In the genomic region with DNA sequence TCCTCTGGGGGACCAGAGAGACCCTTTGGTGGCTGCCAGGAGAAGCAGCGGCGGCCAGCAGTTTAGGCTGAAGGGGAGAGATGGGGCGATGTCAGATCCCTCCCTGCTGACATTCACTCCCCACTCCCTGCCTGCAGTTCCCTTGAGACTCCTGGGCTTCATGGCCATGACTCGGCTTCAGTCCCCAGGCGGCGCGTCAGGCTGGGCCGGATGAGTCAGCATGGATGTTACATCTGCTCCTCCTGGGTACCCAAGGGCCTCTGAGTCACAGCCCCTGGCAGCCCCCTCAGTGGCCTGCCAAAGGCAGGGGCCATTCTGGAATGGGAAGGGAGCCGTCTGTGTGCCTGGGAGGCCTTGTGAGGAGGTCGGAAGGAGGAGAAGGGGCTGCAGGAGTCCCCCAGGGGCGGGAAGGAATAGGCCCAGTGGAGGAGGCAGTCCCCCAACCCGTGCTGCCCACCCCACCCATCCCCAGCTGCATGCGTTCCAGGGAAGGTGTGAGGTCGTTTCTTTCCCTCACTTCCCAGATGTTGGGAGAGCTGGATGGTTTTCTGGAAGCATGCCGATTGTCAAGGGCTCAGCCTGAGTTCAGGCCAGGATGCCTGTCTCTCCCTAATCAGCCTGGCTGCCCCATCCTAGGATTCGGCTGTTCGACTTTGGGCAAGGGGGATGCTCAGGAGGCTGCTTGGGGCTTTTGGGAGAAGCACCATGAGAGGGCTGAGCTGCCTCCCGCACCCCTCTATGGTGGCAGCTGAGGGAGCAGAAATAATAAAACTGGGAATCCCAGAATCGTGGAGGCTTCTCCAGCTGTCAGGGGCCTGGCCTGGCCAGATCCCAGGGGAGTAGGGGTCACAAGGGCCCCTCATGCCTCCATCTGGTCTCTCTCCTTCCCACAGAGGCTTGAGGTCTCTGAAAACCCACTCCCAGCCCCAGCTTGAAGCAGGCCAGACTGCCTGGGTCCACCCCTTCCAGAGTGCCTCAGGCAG, we compare ENCODE assay signal across 9 cellular contexts. TPM values are rescaled to one million over a fixed set of nuclear protein-coding genes. Genes with fewer than 3 reads are reported as not detected.
DNase-seq lines count a peak whose midpoint lies in the region; ATAC-seq and TF ChIP-seq lines count a peak whose summit lies in the region.
"Had no signal": no experiment of that assay in that cellular context is flagged by ENCODE, and none has a peak within 500 bp of the region (broad histone marks: within the 10 kb centered on the region; RNA-seq: fewer than 3 reads in every experiment).

No MANE protein-coding gene starts in this region.

- H3K36me3 Mint-ChIP-seq in CD8-positive, alpha-beta memory T cell: no peaks in the 10 kb centered on the region

- 0 out of 2 replicates have a peak, but pooled peaks cover 5% of the 10 kb centered on the region for H3F3A ChIP-seq in GM23248 (ENCODE audit: insufficient read depth)

- no peaks in the 10 kb centered on the region for H3K9me3 Mint-ChIP-seq in CD8-positive, alpha-beta memory T cell

- intact Hi-C loops in ovary (cut with DNase I): no loop called here
- intact Hi-C loops in body of pancreas (cut with DNase I): no loop called here

- H3K27ac Mint-ChIP-seq in CD8-positive, alpha-beta memory T cell: no peak overlapping the region

- no peak overlapping the region for H3K27ac ChIP-seq in GM23248
- H3K27ac ChIP-seq in ovary: no peak overlapping the region
- no peak overlapping the region for H3K27ac ChIP-seq in CD8-positive, alpha-beta memory T cell (ENCODE audit: low read depth, low read length)
- no peak overlapping the region for H3K27ac ChIP-seq in body of pancreas
- H3K27ac ChIP-seq: transverse colon had no signal

- TF ChIP-seq CTCF in ovary (IDR thresholded peaks at IDR 0.05) (no peak), body of pancreas (IDR thresholded peaks at IDR 0.05) (no peak)

- peaks cover 3% of the 10 kb centered on the region; the same call in 1 of the 2 replicates for H3K4me1 ChIP-seq in GM23248 (ENCODE audit: insufficient read depth)
- peaks cover 2% of the 10 kb centered on the region for H3K4me1 ChIP-seq in ovary (ENCODE audit: insufficient read depth)
- no peaks in the 10 kb centered on the region for H3K4me1 ChIP-seq in CD8-positive, alpha-beta memory T cell (ENCODE audit: insufficient read depth, low read length)
- no peaks in the 10 kb centered on the region for H3K4me1 ChIP-seq in body of pancreas
- H3K4me1 ChIP-seq: transverse colon had no signal

- H3K27me3 Mint-ChIP-seq in CD8-positive, alpha-beta memory T cell: peaks cover 16 to 39% of the 10 kb centered on the region in 2 donors

- DNase-seq in GM23248: peak; percentile 98
- peak; percentile 92 for DNase-seq in NCI-H2171 (lab: John Stamatoyannopoulos, UW)
- peak; percentile 58 for DNase-seq in dermis blood vessel endothelial cell
- peak in 3 of 5 donors; percentile 30 to 47 (median 44) for DNase-seq in ovary
- DNase-seq in CD8-positive, alpha-beta memory T cell: no peak
- DNase-seq in NCI-H146 (lab: John Stamatoyannopoulos, UW): no peak
- DNase-seq in NCI-H2196 (lab: John Stamatoyannopoulos, UW; ENCODE audit: unreplicated experiment): no peak
- DNase-seq in body of pancreas: no peak
- DNase-seq: transverse colon had no signal

- H3K4me3 Mint-ChIP-seq in CD8-positive, alpha-beta memory T cell: no peak overlapping the region

- H3K4me3 ChIP-seq in GM23248 (no peak overlapping the region), ovary (no peak overlapping the region), body of pancreas (no peak overlapping the region)
- no peak overlapping the region for H3K4me3 ChIP-seq in CD8-positive, alpha-beta memory T cell (ENCODE audit: low read length)
- H3K4me3 ChIP-seq: transverse colon had no signal

- no peak for TF ChIP-seq EP300 in ovary (IDR thresholded peaks at IDR 0.05)

- TF ChIP-seq POLR2A in ovary (IDR thresholded peaks at IDR 0.05): no peak
- TF ChIP-seq POLR2A in body of pancreas (IDR thresholded peaks at IDR 0.05): no peak

- no peak overlapping the region for H3K9ac ChIP-seq in GM23248

- H3K4me1 Mint-ChIP-seq in CD8-positive, alpha-beta memory T cell: no peaks in the 10 kb centered on the region

- no peaks in the 10 kb centered on the region for H3K79me2 ChIP-seq in GM23248 (ENCODE audit: insufficient read depth)

- WGBS in GM23248 (ENCODE audit: low coverage in 1 of 2, low lambda C conversion rate in 2 of 2, missing lambda C conversion rate in 2 of 2), 2 experiments: 21 to 23% methylated on average over 19 of the region's 19 CpGs
- 29 to 42% (median 38%) methylated on average over 19 of the region's 19 CpGs for WGBS in ovary, 3 donors
- 48 to 61% methylated on average over 13 to 19 of the region's 19 CpGs for WGBS in body of pancreas, 2 donors

- H3K36me3 ChIP-seq in GM23248 (ENCODE audit: low read depth) (no peaks in the 10 kb centered on the region), ovary (no peaks in the 10 kb centered on the region), body of pancreas (replicated peaks in 1 of 2; ENCODE audit: insufficient read depth in 1 of 2, low read depth in 2 of 2) (no peaks in the 10 kb centered on the region)
- no peaks in the 10 kb centered on the region for H3K36me3 ChIP-seq in CD8-positive, alpha-beta memory T cell (ENCODE audit: insufficient read depth, low read length)
- H3K36me3 ChIP-seq: transverse colon had no signal

- no peak overlapping the region for H3K4me2 ChIP-seq in GM23248 (ENCODE audit: unreplicated experiment)

- in situ Hi-C loops in GM23248 (cut with MboI): no loop called here

- POLR2A ChIA-PET in CD8-positive, alpha-beta memory T cell (lab: Charles Lee): no interaction called here

- CTCF ChIA-PET in CD8-positive, alpha-beta memory T cell (lab: Charles Lee): no interaction called here

- H3K9me2 ChIP-seq in GM23248 (ENCODE audit: insufficient read depth): no peaks in the 10 kb centered on the region

- H3K9me3 ChIP-seq in GM23248 (ENCODE audit: low read depth) (no peaks in the 10 kb centered on the region), ovary (no peaks in the 10 kb centered on the region), body of pancreas (no peaks in the 10 kb centered on the region)
- H3K9me3 ChIP-seq in CD8-positive, alpha-beta memory T cell (ENCODE audit: low read length): no peaks in the 10 kb centered on the region
- H3K9me3 ChIP-seq: transverse colon had no signal

- no peaks in the 10 kb centered on the region for H4K20me1 ChIP-seq in GM23248 (ENCODE audit: insufficient read depth)

- H3K27me3 ChIP-seq in GM23248 (replicated peaks; ENCODE audit: insufficient read depth) (no peaks in the 10 kb centered on the region), ovary (no peaks in the 10 kb centered on the region), body of pancreas (no peaks in the 10 kb centered on the region)
- no peaks in the 10 kb centered on the region for H3K27me3 ChIP-seq in CD8-positive, alpha-beta memory T cell (ENCODE audit: insufficient read depth, low read length, poor library complexity, severe bottlenecking)

- H2AFZ ChIP-seq in GM23248: no peak overlapping the region

- no peak for ATAC-seq in body of pancreas

RNA-seq across cellular contexts. Expression of a gene that starts 9.7 kb away (rescaled TPM):
- total RNA-seq in GM23248 (2014; rRNA removed; shearing (Covaris generic)): 0.11 TPM in 1 of 2 replicates, not detected in the other
- polyA plus RNA-seq in GM23248 (2016; fragmentation: Nextera tagmentation; extraction: Ambion mirVana) (0.09 TPM in 1 of 2 replicates, not detected in the other), ovary (1 to 10 TPM in 1 of 2 donors, under 1 TPM in 1; 0.83 to 1.8 TPM)
- total RNA-seq in dermis blood vessel endothelial cell (0.05 TPM in 1 of 2 replicates, not detected in the other), ovary (1 to 10 TPM; 1.5 to 5.6 (median 2.7) TPM), body of pancreas (under 1 TPM; 0.26 to 0.66 TPM)
- under 1 TPM; 0.20 to 0.33 TPM for total RNA-seq in CD8-positive, alpha-beta memory T cell
- polyA plus RNA-seq in CD8-positive, alpha-beta memory T cell: not detected

Comparison
In these comparisons a context has a peak if more than half of its experiments do, and no peak if none do; other contexts are left out.
1. DNase-seq: peak in GM23248 (single experiment), NCI-H2171 (single experiment), dermis blood vessel endothelial cell (single experiment) and ovary (3 of 5); none in CD8-positive, alpha-beta memory T cell (0 of 5), NCI-H146 (single experiment), NCI-H2196 (single experiment) and body of pancreas (0 of 4).